In genomic region chr10:70404906-70405824, GRCh38 we compare ENCODE assay signal across 1 cellular context.
TF ChIP-seq lines count a peak whose summit lies in the region.

No MANE protein-coding gene starts in this region.

TF ChIP-seq in K562, 482 proteins besides CTCF, POLR2A, EP300 and RAD21 (continued from another document and continues in another):
- TF ChIP-seq ZBTB40 (IDR thresholded peaks at IDR 0.05) (no peak), ZBTB40 (CRISPR knock-in tag; IDR thresholded peaks at IDR 0.05) (no peak), NR4A1 (CRISPR knock-in tag; IDR thresholded peaks at IDR 0.05) (no peak), NR4A1 (tag; IDR thresholded peaks at IDR 0.05) (no peak), SRSF3 (IDR thresholded peaks at IDR 0.05; ENCODE audit: insufficient read depth, low read length) (no peak), KLF16 (IDR thresholded peaks at IDR 0.05) (no peak), ZNF280B (CRISPR knock-in tag; IDR thresholded peaks at IDR 0.05) (no peak), PRDM10 (IDR thresholded peaks at IDR 0.05; ENCODE audit: partially characterized antibody) (no peak), ZNF644 (tag; IDR thresholded peaks at IDR 0.05; ENCODE audit: low read depth) (no peak), ZBTB49 (CRISPR knock-in tag; IDR thresholded peaks at IDR 0.05; ENCODE audit: borderline replicate concordance) (no peak), SREBF2 (CRISPR knock-in tag; IDR thresholded peaks at IDR 0.05) (no peak), IRF1 (CRISPR knock-in tag; IDR thresholded peaks at IDR 0.05; ENCODE audit: borderline replicate concordance) (no peak), GTF3C2 (IDR thresholded peaks at IDR 0.05; ENCODE audit: borderline replicate concordance, extremely low read depth, insufficient read length) (no peak), BMI1 (IDR thresholded peaks at IDR 0.05; ENCODE audit: low read length) (no peak), MXI1 (IDR thresholded peaks at IDR 0.05; ENCODE audit: low read depth, low read length) (no peak), JUN (IDR thresholded peaks at IDR 0.05; ENCODE audit: borderline replicate concordance, low read depth, low read length) (no peak), JUN (CRISPR knock-in tag; IDR thresholded peaks at IDR 0.05; ENCODE audit: borderline replicate concordance) (no peak; the same call in 1 of the 2 replicates), FIP1L1 (IDR thresholded peaks at IDR 0.05; ENCODE audit: low read depth, low read length, poor library complexity, severe bottlenecking) (no peak), ZNF695 (CRISPR knock-in tag; IDR thresholded peaks at IDR 0.05) (no peak), HNRNPL (IDR thresholded peaks at IDR 0.05; ENCODE audit: low read depth, low read length) (no peak), GABPB1 (CRISPR knock-in tag; IDR thresholded peaks at IDR 0.05) (no peak), SRF (CRISPR knock-in tag; IDR thresholded peaks at IDR 0.05) (0 out of 4 replicates have a peak, but pooled peaks of 1 of the 2 experiments have one; percentile 37), ZBTB7A (IDR thresholded peaks at IDR 0.05; ENCODE audit: borderline replicate concordance, control insufficient read depth, low read depth, low read length) (0 out of 2 replicates have a peak, but pooled peaks have one; percentile 1), SMARCA5 (IDR thresholded peaks at IDR 0.05) (no peak), RBM17 (IDR thresholded peaks at IDR 0.05; ENCODE audit: borderline replicate concordance, low read depth, low read length) (no peak), HOXB6 (CRISPR knock-in tag; IDR thresholded peaks at IDR 0.05; ENCODE audit: borderline replicate concordance) (no peak), CAMTA2 (CRISPR knock-in tag; conservative IDR thresholded peaks at IDR 0.05) (no peak), ZNF57 (CRISPR knock-in tag; IDR thresholded peaks at IDR 0.05) (no peak), IRF2 (CRISPR knock-in tag; IDR thresholded peaks at IDR 0.05) (no peak), HNRNPUL1 (IDR thresholded peaks at IDR 0.05; ENCODE audit: low read length) (0 out of 2 replicates have a peak, but pooled peaks have one; percentile 53), SAFB (IDR thresholded peaks at IDR 0.05; ENCODE audit: borderline replicate concordance, low read depth, low read length) (no peak), ZFP91 (CRISPR knock-in tag; IDR thresholded peaks at IDR 0.05) (no peak), MITF (IDR thresholded peaks at IDR 0.05) (no peak), TEAD1 (CRISPR knock-in tag; IDR thresholded peaks at IDR 0.05) (peak in 1 of 2 experiments; percentile 68; a peak in 1 of 4 replicates), RBM34 (IDR thresholded peaks at IDR 0.05; ENCODE audit: borderline replicate concordance, insufficient read depth, low read length) (no peak)
